1 cellular context compared by ENCODE assay signal in the genomic region with DNA sequence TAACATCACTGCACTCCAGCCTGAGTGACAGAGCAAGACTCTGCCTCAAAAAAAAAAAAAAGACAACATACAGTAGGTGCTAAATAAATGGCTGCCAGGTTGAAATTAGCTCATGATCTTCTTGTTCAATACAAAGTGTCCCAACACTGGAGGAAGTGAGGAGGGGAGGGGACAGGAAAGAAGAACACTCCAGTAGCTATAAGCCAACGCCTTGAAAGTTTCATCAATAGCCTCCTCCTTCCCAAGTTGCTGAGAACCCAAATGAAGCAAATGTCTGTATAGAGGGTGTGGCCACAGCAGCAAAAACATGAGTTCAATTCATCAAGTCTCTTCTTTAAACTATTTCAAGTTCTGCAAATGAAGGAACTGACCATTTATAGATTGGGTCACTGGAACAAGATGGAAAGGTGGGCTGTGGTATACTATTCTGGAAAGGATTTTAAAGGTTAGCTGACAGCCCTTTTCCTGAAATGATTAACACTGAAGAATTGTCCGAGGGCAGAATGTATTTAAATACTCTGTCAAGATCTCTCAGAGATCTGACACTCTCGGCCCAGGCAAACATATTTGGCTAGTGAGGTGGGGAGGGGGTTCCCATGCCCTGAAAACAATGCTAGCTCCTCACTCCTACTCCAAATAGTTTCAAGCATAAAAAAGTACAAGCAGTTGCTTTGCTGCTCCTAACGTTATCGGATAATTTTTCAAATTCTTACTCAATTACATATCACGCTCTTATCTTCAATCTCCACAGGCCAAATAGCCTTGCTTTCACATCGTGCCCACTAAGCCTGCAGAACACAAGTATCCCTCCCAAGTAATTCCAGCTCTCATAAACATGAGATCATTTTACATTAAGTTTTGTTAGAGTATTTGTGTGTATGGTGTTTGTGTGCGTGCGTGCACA. TPM values are rescaled to one million over a fixed set of nuclear protein-coding genes. Genes with fewer than 3 reads are reported as not detected.
"Had no signal": no experiment of that assay in that cellular context is flagged by ENCODE, and none has a peak within 500 bp of the region (broad histone marks: within the 10 kb centered on the region; RNA-seq: fewer than 3 reads in every experiment).

No MANE protein-coding gene starts in this region.

RNA-seq across cellular contexts. Expression of gene FAM72D, which starts 17.6 kb away (rescaled TPM):
- total RNA-seq: kidney had no signal
